In genomic region chr1:15523922-15524282, GRCh38 we compare ENCODE assay signal across 2 cellular contexts.
TF ChIP-seq lines count a peak whose summit lies in the region.

CASP9 (minus strand) TSS chr1:15524215; CDS start chr1:15524200, 15 bp downstream.

TF ChIP-seq in IMR-90, 13 proteins besides CTCF, POLR2A, EP300 and RAD21:
- TF ChIP-seq MXI1 (IDR thresholded peaks at IDR 0.05; ENCODE audit: borderline replicate concordance, low read depth, low read length) (0 out of 2 replicates have a peak, but pooled peaks have one; percentile 18), CHD1 (IDR thresholded peaks at IDR 0.05; ENCODE audit: low read depth, low read length) (no peak; the same call in 1 of the 2 replicates)

TF ChIP-seq in HepG2, 621 proteins besides CTCF, POLR2A, EP300 and RAD21 (continues in another document):
- TF ChIP-seq ZNF260 (CRISPR knock-in tag; IDR thresholded peaks at IDR 0.05; ENCODE audit: borderline replicate concordance, low read depth) (no peak), ZNF687 (CRISPR knock-in tag; IDR thresholded peaks at IDR 0.05) (peak; percentile 54), SMAD3 (CRISPR knock-in tag; IDR thresholded peaks at IDR 0.05) (0 out of 2 replicates have a peak, but pooled peaks have one; percentile 1), ZNF616 (CRISPR knock-in tag; IDR thresholded peaks at IDR 0.05; ENCODE audit: low read depth) (no peak), MAZ (IDR thresholded peaks at IDR 0.05; ENCODE audit: borderline replicate concordance, low read depth, low read length) (0 out of 2 replicates have a peak, but pooled peaks have one; percentile 21), MAZ (CRISPR knock-in tag; IDR thresholded peaks at IDR 0.05; ENCODE audit: low read depth) (no peak), FOSL2 (CRISPR knock-in tag; IDR thresholded peaks at IDR 0.05) (peak; percentile 4; the same call in 1 of the 2 replicates), GABPA (IDR thresholded peaks at IDR 0.05; ENCODE audit: low read depth, low read length) (0 out of 2 replicates have a peak, but pooled peaks have one; percentile 16), GABPA (CRISPR knock-in tag; IDR thresholded peaks at IDR 0.05; ENCODE audit: low read depth) (no peak), HDAC2 (CRISPR knock-in tag; IDR thresholded peaks at IDR 0.05) (0 out of 2 replicates have a peak, but pooled peaks have one; percentile 18), TARDBP (CRISPR knock-in tag; IDR thresholded peaks at IDR 0.05) (peak; percentile 58; the same call in 1 of the 2 replicates), POLR2G (IDR thresholded peaks at IDR 0.05; ENCODE audit: low read depth, low read length) (peak; percentile 69), PHF8 (CRISPR knock-in tag; IDR thresholded peaks at IDR 0.05) (peak; percentile 71), FOXO1 (CRISPR knock-in tag; IDR thresholded peaks at IDR 0.05) (0 out of 2 replicates have a peak, but pooled peaks have one; percentile 26), PRDM15 (CRISPR knock-in tag; IDR thresholded peaks at IDR 0.05) (peak; percentile 86), NR2C2 (CRISPR knock-in tag; IDR thresholded peaks at IDR 0.05; ENCODE audit: borderline replicate concordance) (no peak), MXD4 (CRISPR knock-in tag; IDR thresholded peaks at IDR 0.05) (0 out of 2 replicates have a peak, but pooled peaks have one; percentile 13), SOX6 (IDR thresholded peaks at IDR 0.05) (no peak), SOX6 (CRISPR knock-in tag; IDR thresholded peaks at IDR 0.05) (0 out of 2 replicates have a peak, but pooled peaks have one; percentile 34), ZNF230 (CRISPR knock-in tag; IDR thresholded peaks at IDR 0.05) (no peak), YEATS4 (CRISPR knock-in tag; IDR thresholded peaks at IDR 0.05; ENCODE audit: borderline replicate concordance) (0 out of 2 replicates have a peak, but pooled peaks have one; percentile 38), ZFY (CRISPR knock-in tag; IDR thresholded peaks at IDR 0.05) (peak; percentile 80), TAF1 (CRISPR knock-in tag; IDR thresholded peaks at IDR 0.05) (peak; percentile 72), CEBPG (CRISPR knock-in tag; IDR thresholded peaks at IDR 0.05) (no peak), MBNL3 (CRISPR knock-in tag; conservative IDR thresholded peaks at IDR 0.05) (no peak), GABPB1 (CRISPR knock-in tag; IDR thresholded peaks at IDR 0.05) (peak; percentile 76; the same call in 1 of the 2 replicates), ZNF75D (CRISPR knock-in tag; IDR thresholded peaks at IDR 0.05; ENCODE audit: borderline replicate concordance) (no peak), ZNF235 (CRISPR knock-in tag; IDR thresholded peaks at IDR 0.05; ENCODE audit: borderline replicate concordance) (peak; percentile 45; the same call in 1 of the 2 replicates), RORA (CRISPR knock-in tag; IDR thresholded peaks at IDR 0.05) (no peak), KAT8 (CRISPR knock-in tag; IDR thresholded peaks at IDR 0.05) (peak; percentile 41; the same call in 1 of the 2 replicates), TEAD3 (CRISPR knock-in tag; optimal IDR thresholded peaks at IDR 0.05; ENCODE audit: borderline replicate concordance) (peak; percentile 26), SIN3A (IDR thresholded peaks at IDR 0.05; ENCODE audit: borderline replicate concordance, low read depth, low read length) (peak; percentile 67; the same call in 1 of the 2 replicates), HNF4A (CRISPR knock-in tag; IDR thresholded peaks at IDR 0.05) (0 out of 2 replicates have a peak, but pooled peaks have one; percentile 4), ETV5 (CRISPR knock-in tag; IDR thresholded peaks at IDR 0.05; ENCODE audit: borderline replicate concordance) (peak; percentile 48; the same call in 1 of the 2 replicates)
- TF ChIP-seq, protein P1, sequence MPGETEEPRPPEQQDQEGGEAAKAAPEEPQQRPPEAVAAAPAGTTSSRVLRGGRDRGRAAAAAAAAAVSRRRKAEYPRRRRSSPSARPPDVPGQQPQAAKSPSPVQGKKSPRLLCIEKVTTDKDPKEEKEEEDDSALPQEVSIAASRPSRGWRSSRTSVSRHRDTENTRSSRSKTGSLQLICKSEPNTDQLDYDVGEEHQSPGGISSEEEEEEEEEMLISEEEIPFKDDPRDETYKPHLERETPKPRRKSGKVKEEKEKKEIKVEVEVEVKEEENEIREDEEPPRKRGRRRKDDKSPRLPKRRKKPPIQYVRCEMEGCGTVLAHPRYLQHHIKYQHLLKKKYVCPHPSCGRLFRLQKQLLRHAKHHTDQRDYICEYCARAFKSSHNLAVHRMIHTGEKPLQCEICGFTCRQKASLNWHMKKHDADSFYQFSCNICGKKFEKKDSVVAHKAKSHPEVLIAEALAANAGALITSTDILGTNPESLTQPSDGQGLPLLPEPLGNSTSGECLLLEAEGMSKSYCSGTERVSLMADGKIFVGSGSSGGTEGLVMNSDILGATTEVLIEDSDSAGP (CRISPR knock-in tag; IDR thresholded peaks at IDR 0.05; ENCODE audit: borderline replicate concordance) = 0 out of 2 replicates have a peak, but pooled peaks have one; percentile 18
- TF ChIP-seq, protein P2, sequence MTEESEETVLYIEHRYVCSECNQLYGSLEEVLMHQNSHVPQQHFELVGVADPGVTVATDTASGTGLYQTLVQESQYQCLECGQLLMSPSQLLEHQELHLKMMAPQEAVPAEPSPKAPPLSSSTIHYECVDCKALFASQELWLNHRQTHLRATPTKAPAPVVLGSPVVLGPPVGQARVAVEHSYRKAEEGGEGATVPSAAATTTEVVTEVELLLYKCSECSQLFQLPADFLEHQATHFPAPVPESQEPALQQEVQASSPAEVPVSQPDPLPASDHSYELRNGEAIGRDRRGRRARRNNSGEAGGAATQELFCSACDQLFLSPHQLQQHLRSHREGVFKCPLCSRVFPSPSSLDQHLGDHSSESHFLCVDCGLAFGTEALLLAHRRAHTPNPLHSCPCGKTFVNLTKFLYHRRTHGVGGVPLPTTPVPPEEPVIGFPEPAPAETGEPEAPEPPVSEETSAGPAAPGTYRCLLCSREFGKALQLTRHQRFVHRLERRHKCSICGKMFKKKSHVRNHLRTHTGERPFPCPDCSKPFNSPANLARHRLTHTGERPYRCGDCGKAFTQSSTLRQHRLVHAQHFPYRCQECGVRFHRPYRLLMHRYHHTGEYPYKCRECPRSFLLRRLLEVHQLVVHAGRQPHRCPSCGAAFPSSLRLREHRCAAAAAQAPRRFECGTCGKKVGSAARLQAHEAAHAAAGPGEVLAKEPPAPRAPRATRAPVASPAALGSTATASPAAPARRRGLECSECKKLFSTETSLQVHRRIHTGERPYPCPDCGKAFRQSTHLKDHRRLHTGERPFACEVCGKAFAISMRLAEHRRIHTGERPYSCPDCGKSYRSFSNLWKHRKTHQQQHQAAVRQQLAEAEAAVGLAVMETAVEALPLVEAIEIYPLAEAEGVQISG (CRISPR knock-in tag; IDR thresholded peaks at IDR 0.05) = peak; percentile 73; the same call in 1 of the 2 replicates
- TF ChIP-seq, protein P3, sequence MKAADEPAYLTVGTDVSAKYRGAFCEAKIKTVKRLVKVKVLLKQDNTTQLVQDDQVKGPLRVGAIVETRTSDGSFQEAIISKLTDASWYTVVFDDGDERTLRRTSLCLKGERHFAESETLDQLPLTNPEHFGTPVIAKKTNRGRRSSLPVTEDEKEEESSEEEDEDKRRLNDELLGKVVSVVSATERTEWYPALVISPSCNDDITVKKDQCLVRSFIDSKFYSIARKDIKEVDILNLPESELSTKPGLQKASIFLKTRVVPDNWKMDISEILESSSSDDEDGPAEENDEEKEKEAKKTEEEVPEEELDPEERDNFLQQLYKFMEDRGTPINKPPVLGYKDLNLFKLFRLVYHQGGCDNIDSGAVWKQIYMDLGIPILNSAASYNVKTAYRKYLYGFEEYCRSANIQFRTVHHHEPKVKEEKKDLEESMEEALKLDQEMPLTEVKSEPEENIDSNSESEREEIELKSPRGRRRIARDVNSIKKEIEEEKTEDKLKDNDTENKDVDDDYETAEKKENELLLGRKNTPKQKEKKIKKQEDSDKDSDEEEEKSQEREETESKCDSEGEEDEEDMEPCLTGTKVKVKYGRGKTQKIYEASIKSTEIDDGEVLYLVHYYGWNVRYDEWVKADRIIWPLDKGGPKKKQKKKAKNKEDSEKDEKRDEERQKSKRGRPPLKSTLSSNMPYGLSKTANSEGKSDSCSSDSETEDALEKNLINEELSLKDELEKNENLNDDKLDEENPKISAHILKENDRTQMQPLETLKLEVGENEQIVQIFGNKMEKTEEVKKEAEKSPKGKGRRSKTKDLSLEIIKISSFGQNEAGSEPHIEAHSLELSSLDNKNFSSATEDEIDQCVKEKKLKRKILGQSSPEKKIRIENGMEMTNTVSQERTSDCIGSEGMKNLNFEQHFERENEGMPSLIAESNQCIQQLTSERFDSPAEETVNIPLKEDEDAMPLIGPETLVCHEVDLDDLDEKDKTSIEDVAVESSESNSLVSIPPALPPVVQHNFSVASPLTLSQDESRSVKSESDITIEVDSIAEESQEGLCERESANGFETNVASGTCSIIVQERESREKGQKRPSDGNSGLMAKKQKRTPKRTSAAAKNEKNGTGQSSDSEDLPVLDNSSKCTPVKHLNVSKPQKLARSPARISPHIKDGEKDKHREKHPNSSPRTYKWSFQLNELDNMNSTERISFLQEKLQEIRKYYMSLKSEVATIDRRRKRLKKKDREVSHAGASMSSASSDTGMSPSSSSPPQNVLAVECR (CRISPR knock-in tag; IDR thresholded peaks at IDR 0.05; ENCODE audit: borderline replicate concordance) = peak; percentile 37; the same call in 1 of the 2 replicates
- TF ChIP-seq, protein P4, sequence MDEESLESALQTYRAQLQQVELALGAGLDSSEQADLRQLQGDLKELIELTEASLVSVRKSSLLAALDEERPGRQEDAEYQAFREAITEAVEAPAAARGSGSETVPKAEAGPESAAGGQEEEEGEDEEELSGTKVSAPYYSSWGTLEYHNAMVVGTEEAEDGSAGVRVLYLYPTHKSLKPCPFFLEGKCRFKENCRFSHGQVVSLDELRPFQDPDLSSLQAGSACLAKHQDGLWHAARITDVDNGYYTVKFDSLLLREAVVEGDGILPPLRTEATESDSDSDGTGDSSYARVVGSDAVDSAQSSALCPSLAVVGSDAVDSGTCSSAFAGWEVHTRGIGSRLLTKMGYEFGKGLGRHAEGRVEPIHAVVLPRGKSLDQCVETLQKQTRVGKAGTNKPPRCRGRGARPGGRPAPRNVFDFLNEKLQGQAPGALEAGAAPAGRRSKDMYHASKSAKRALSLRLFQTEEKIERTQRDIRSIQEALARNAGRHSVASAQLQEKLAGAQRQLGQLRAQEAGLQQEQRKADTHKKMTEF (CRISPR knock-in tag; IDR thresholded peaks at IDR 0.05) = peak; percentile 42; the same call in 1 of the 2 replicates
